In the genomic region with DNA sequence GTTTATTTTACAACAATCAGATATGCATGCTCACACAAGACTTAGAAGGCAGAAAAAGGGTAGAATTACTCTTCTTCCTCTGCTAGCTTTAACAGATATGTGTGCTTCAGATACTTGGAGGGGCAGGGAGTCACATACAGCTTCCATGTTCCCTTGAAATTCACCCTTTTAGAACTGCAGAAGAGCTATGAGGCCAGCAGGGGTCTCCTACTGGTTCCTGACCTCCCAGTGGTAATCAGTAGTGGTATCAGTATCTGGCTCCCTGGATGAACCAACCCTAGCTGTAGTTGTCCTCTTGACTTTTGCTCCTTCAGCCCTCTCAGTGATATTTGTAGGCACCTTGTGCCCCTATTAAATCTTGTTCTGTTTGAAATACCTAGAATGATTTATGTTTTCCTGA, we compare ENCODE assay signal across 8 cellular contexts.
DNase-seq lines count a peak whose midpoint lies in the region; ATAC-seq and TF ChIP-seq lines count a peak whose summit lies in the region.

No MANE protein-coding gene starts in this region.

- H4K5ac ChIP-seq in mesendoderm (ENCODE audit: low read length), result no peak overlapping the region

- H3K4me2 ChIP-seq in mesendoderm (ENCODE audit: low read length), result no peak overlapping the region

- no peak overlapping the region for H3K56ac ChIP-seq in mesendoderm (ENCODE audit: low read length)

- H3K9me3 ChIP-seq in WERI-Rb-1 (ENCODE audit: severe bottlenecking), result no peaks in the 10 kb centered on the region

- no peak for ATAC-seq in HG02938 (IDR thresholded peaks at IDR 0.05; ENCODE audit: unreplicated experiment)
- no peak for ATAC-seq in stimulated activated naive CD8-positive, alpha-beta T cell treated with anti-CD3 and anti-CD28 coated beads, Interleukin-15, Interleukin-2, amounts not matched to agents 100 U/mL and 50 U/mL, for 24 hours
- no peak for ATAC-seq in GM21529 (IDR thresholded peaks at IDR 0.05; ENCODE audit: unreplicated experiment)

- H2BK15ac ChIP-seq in mesendoderm (replicated peaks; ENCODE audit: low read depth), result no peak overlapping the region

- no peaks in the 10 kb centered on the region for H3K79me1 ChIP-seq in mesendoderm (ENCODE audit: low read length)

- H3K36me3 ChIP-seq in WERI-Rb-1, result no peaks in the 10 kb centered on the region
- H3K36me3 ChIP-seq in mesendoderm (ENCODE audit: control insufficient read depth, insufficient read depth, low read length), result no peaks in the 10 kb centered on the region

- H3K4ac ChIP-seq in mesendoderm (ENCODE audit: low read depth, low read length), result no peak overlapping the region

- no peak overlapping the region for H2AK5ac ChIP-seq in mesendoderm (ENCODE audit: low read length)

- peaks cover 8% of the 10 kb centered on the region for H3K27me3 ChIP-seq in WERI-Rb-1 (ENCODE audit: insufficient read depth, low read depth, severe bottlenecking)
- H3K27me3 ChIP-seq in mesendoderm (ENCODE audit: insufficient read depth, low read length, poor library complexity), result no peaks in the 10 kb centered on the region

- no peak overlapping the region for H4K8ac ChIP-seq in mesendoderm (ENCODE audit: low read depth, low read length)

- H3K4me1 ChIP-seq in mesendoderm (ENCODE audit: control insufficient read depth, low read depth, low read length), result no peaks in the 10 kb centered on the region

- H3K27ac ChIP-seq in WERI-Rb-1, result no peak overlapping the region
- H3K27ac ChIP-seq in mesendoderm (ENCODE audit: low read depth, low read length), result no peak overlapping the region

- no peak overlapping the region for H3K23ac ChIP-seq in mesendoderm (ENCODE audit: low read length)

- H3K79me2 ChIP-seq in mesendoderm (ENCODE audit: control insufficient read depth, insufficient read depth, low read length), result no peaks in the 10 kb centered on the region

- H3K18ac ChIP-seq in mesendoderm (ENCODE audit: low read length), result no peak overlapping the region

- no peak overlapping the region for H2BK5ac ChIP-seq in mesendoderm (ENCODE audit: low read length)

- H3K9ac ChIP-seq in mesendoderm (ENCODE audit: low read length), result no peak overlapping the region

- TF ChIP-seq CTCF in GM12872 (IDR thresholded peaks at IDR 0.05; ENCODE audit: insufficient read depth, low read depth, low read length) (peak; percentile 60), WERI-Rb-1 (IDR thresholded peaks at IDR 0.05; ENCODE audit: low read depth, low read length) (peak; percentile 61)

- no peak overlapping the region for H2BK120ac ChIP-seq in mesendoderm (ENCODE audit: low read depth, low read length)

- peak; percentile 41 for DNase-seq in HT-29 (ENCODE audit: low spot score)
- DNase-seq in WERI-Rb-1, result peak; percentile 21
- DNase-seq in mesendoderm, result peak; percentile 82
- no peak for DNase-seq in NCI-H446 treated with DMSO at 0.1 percent for 48 hours (lab: John Stamatoyannopoulos, UW)
- DNase-seq in stimulated activated naive CD8-positive, alpha-beta T cell treated with anti-CD3 and anti-CD28 coated beads, Interleukin-15, Interleukin-2, amounts not matched to agents 100 U/mL and 50 U/mL, for 24 hours, result no peak

- no peak overlapping the region for H3K4me3 ChIP-seq in WERI-Rb-1 (ENCODE audit: low read depth, low read length)
- H3K4me3 ChIP-seq in mesendoderm (ENCODE audit: low read length), result no peak overlapping the region

Comparison
In these comparisons a context has a peak if more than half of its experiments do, and no peak if none do; other contexts are left out.
1. DNase-seq: peak in HT-29 (single experiment), WERI-Rb-1 (single experiment) and mesendoderm (single experiment); none in NCI-H446 treated with DMSO at 0.1 percent for 48 hours (single experiment) and stimulated activated naive CD8-positive, alpha-beta T cell treated with anti-CD3 and anti-CD28 coated beads, Interleukin-15, Interleukin-2, amounts not matched to agents 100 U/mL and 50 U/mL, for 24 hours (single experiment).